Comparison of ENCODE assay signal across 30 cellular contexts in the genomic region with DNA sequence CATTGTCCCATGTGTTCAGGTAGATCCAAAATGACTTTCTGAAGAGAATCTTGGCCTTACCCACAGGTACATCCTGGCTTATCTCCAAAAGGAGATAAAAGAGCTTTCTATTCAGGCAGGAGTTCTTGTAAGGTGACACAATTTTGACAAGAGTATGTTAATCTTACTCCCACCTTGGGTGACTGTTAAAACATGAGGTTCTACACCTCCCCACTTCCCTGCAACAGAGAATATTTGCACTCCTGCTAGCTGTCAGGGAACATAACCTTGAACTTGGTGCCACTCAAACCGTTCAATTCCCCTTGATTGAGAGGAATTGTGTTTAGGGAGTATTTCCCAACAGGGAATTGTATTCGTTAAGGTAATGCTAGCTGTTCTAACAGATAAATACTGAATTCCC.
"Had no signal": no experiment of that assay in that cellular context is flagged by ENCODE, and none has a peak within 500 bp of the region (broad histone marks: within the 10 kb centered on the region; RNA-seq: fewer than 3 reads in every experiment).

No MANE protein-coding gene starts in this region.

- H3K27me3 Mint-ChIP-seq: activated CD4-positive, alpha-beta memory T cell treated with anti-CD3 and anti-CD28 coated beads for 36 hours; activated CD8-positive, alpha-beta memory T cell treated with anti-CD3 and anti-CD28 coated beads, Interleukin-2, amount 10 ng/mL, durations not matched to agents 7 days and 5 days had no signal

- H3K4me3 Mint-ChIP-seq: activated CD4-positive, alpha-beta memory T cell treated with anti-CD3 and anti-CD28 coated beads for 36 hours; activated CD4-positive, alpha-beta T cell treated with anti-CD3 and anti-CD28 coated beads for 36 hours; activated CD4-positive, alpha-beta T cell treated with anti-CD3 and anti-CD28 coated beads, Interleukin-2, amount 10 ng/mL, durations not matched to agents 24 days and 14 days; activated CD8-positive, alpha-beta memory T cell treated with anti-CD3 and anti-CD28 coated beads, Interleukin-2, amount 10 ng/mL, durations not matched to agents 7 days and 5 days; activated CD8-positive, alpha-beta T cell treated with anti-CD3 and anti-CD28 coated beads, Interleukin-2, amount 10 ng/mL, durations not matched to agents 7 days and 5 days; activated naive CD4-positive, alpha-beta T cell treated with anti-CD3 and anti-CD28 coated beads for 36 hours; activated naive CD4-positive, alpha-beta T cell treated with anti-CD3 and anti-CD28 coated beads, Interleukin-2, amount 50 U/mL, for 24 hours; activated naive CD8-positive, alpha-beta T cell treated with anti-CD3 and anti-CD28 coated beads, Interleukin-2, amount 10 ng/mL, durations not matched to agents 7 days and 5 days; activated T-helper 1 cell treated with anti-CD3 and anti-CD28 coated beads, Interleukin-12 subunit alpha, Interleukin-12 subunit beta, Interleukin-2, Interleukin-4 antibody, amounts not matched to agents 30 ng/mL and 10 ng/mL and 1 ng/mL, durations not matched to agents 14 hours and 24 hours and 36 hours; brain had no signal

- H3K4me3 ChIP-seq: ascending aorta, breast epithelium, cardiac muscle cell, colonic mucosa had no signal

- H3K36me3 ChIP-seq: ascending aorta, breast epithelium, cardiac muscle cell, colonic mucosa had no signal

- H3K9me3 Mint-ChIP-seq: activated CD4-positive, alpha-beta memory T cell treated with anti-CD3 and anti-CD28 coated beads for 36 hours; activated CD4-positive, alpha-beta T cell treated with anti-CD3 and anti-CD28 coated beads, Interleukin-2, amount 10 ng/mL, durations not matched to agents 24 days and 14 days; activated naive CD4-positive, alpha-beta T cell treated with anti-CD3 and anti-CD28 coated beads for 36 hours; activated naive CD4-positive, alpha-beta T cell treated with anti-CD3 and anti-CD28 coated beads, Interleukin-2, amount 50 U/mL, for 24 hours; activated naive CD8-positive, alpha-beta T cell treated with anti-CD3 and anti-CD28 coated beads, Interleukin-2, amount 10 ng/mL, durations not matched to agents 7 days and 5 days; activated T-helper 1 cell treated with anti-CD3 and anti-CD28 coated beads, Interleukin-12 subunit alpha, Interleukin-12 subunit beta, Interleukin-2, Interleukin-4 antibody, amounts not matched to agents 30 ng/mL and 10 ng/mL and 1 ng/mL, durations not matched to agents 14 hours and 24 hours and 36 hours; activated T-helper 2 cell treated with anti-CD3 and anti-CD28 coated beads, Interferon-gamma antibody, Interleukin-2, Interleukin-4, amounts not matched to agents 10 μg/mL and 5 μg/mL and 100 μg/mL, durations not matched to agents 14 hours and 24 hours and 36 hours had no signal

- H3K9me3 ChIP-seq: ascending aorta, breast epithelium, colonic mucosa had no signal

- FAIRE-seq: endometrium, endothelial cell of umbilical vein, frontal cortex had no signal

- H3K4me1 ChIP-seq: ascending aorta, breast epithelium, colonic mucosa had no signal

- H3K27me3 ChIP-seq: ascending aorta, breast epithelium, cardiac muscle cell, colonic mucosa had no signal

- H3K4me1 Mint-ChIP-seq: activated CD4-positive, alpha-beta T cell treated with anti-CD3 and anti-CD28 coated beads for 36 hours; activated CD4-positive, alpha-beta T cell treated with anti-CD3 and anti-CD28 coated beads, Interleukin-2, amount 10 ng/mL, durations not matched to agents 24 days and 14 days; activated CD8-positive, alpha-beta memory T cell treated with anti-CD3 and anti-CD28 coated beads, Interleukin-2, amount 10 ng/mL, durations not matched to agents 7 days and 5 days; activated naive CD4-positive, alpha-beta T cell treated with anti-CD3 and anti-CD28 coated beads, Interleukin-2, amount 50 U/mL, for 24 hours; activated naive CD8-positive, alpha-beta T cell treated with anti-CD3 and anti-CD28 coated beads, Interleukin-2, amount 10 ng/mL, durations not matched to agents 7 days and 5 days had no signal

- DNase-seq: activated CD4-positive, alpha-beta memory T cell treated with anti-CD3 and anti-CD28 coated beads for 36 hours; activated CD4-positive, alpha-beta T cell treated with anti-CD3 and anti-CD28 coated beads for 36 hours; activated CD4-positive, alpha-beta T cell treated with anti-CD3 and anti-CD28 coated beads, Interleukin-2, amount 10 ng/mL, durations not matched to agents 24 days and 14 days; activated CD4-positive, CD25-positive, alpha-beta regulatory T cell; activated CD4-positive, CD25-positive, alpha-beta regulatory T cell treated with anti-CD3 and anti-CD28 coated beads, Interleukin-2, amount 50 U/mL, for 72 hours; activated CD8-positive, alpha-beta memory T cell treated with anti-CD3 and anti-CD28 coated beads, Interleukin-2, amount 10 ng/mL, durations not matched to agents 7 days and 5 days; activated CD8-positive, alpha-beta memory T cell treated with anti-CD3 and anti-CD28 coated beads, Interleukin-2, amount 50 U/mL, for 4 hours; activated CD8-positive, alpha-beta T cell treated with anti-CD3 and anti-CD28 coated beads, Interleukin-2, amount 10 ng/mL, durations not matched to agents 7 days and 5 days; activated effector memory CD4-positive, alpha-beta T cell treated with anti-CD3 and anti-CD28 coated beads, Interleukin-2, amount 50 U/mL, for 16 hours; activated naive CD4-positive, alpha-beta T cell treated with anti-CD3 and anti-CD28 coated beads for 36 hours; activated naive CD8-positive, alpha-beta T cell treated with anti-CD3 and anti-CD28 coated beads, Interleukin-2, amount 10 ng/mL, durations not matched to agents 7 days and 5 days; activated T-cell treated with anti-CD3 and anti-CD28 coated beads, Interleukin-2, amount 50 U/mL, for 1 hour; activated T-cell treated with anti-CD3 and anti-CD28 coated beads, Interleukin-2, amount 50 U/mL, for 48 hours; central memory CD4-positive, alpha-beta T cell; cerebellar nuclear complex; colonic mucosa; effector CD8-positive, alpha-beta T cell; foreskin fibroblast; T-helper 2 cell had no signal

- H3K27ac ChIP-seq: ascending aorta, breast epithelium, cardiac muscle cell, colonic mucosa, epithelial cell of prostate had no signal

- H3K27ac Mint-ChIP-seq: activated CD4-positive, alpha-beta memory T cell treated with anti-CD3 and anti-CD28 coated beads for 36 hours; activated CD4-positive, alpha-beta T cell treated with anti-CD3 and anti-CD28 coated beads for 36 hours; activated CD4-positive, alpha-beta T cell treated with anti-CD3 and anti-CD28 coated beads, Interleukin-2, amount 10 ng/mL, durations not matched to agents 24 days and 14 days; activated CD8-positive, alpha-beta memory T cell treated with anti-CD3 and anti-CD28 coated beads, Interleukin-2, amount 10 ng/mL, durations not matched to agents 7 days and 5 days; activated CD8-positive, alpha-beta T cell treated with anti-CD3 and anti-CD28 coated beads, Interleukin-2, amount 10 ng/mL, durations not matched to agents 7 days and 5 days; activated naive CD4-positive, alpha-beta T cell treated with anti-CD3 and anti-CD28 coated beads for 36 hours; activated naive CD4-positive, alpha-beta T cell treated with anti-CD3 and anti-CD28 coated beads, Interleukin-2, amount 50 U/mL, for 24 hours; activated naive CD8-positive, alpha-beta T cell treated with anti-CD3 and anti-CD28 coated beads, Interleukin-2, amount 10 ng/mL, durations not matched to agents 7 days and 5 days; activated T-helper 1 cell treated with anti-CD3 and anti-CD28 coated beads, Interleukin-12 subunit alpha, Interleukin-12 subunit beta, Interleukin-2, Interleukin-4 antibody, amounts not matched to agents 30 ng/mL and 10 ng/mL and 1 ng/mL, durations not matched to agents 14 hours and 24 hours and 36 hours; activated T-helper 2 cell treated with anti-CD3 and anti-CD28 coated beads, Interferon-gamma antibody, Interleukin-2, Interleukin-4, amounts not matched to agents 10 μg/mL and 5 μg/mL and 100 μg/mL, durations not matched to agents 14 hours and 24 hours and 36 hours; brain had no signal

- ATAC-seq: activated CD4-positive, alpha-beta T cell treated with anti-CD3 and anti-CD28 coated beads for 36 hours; activated CD8-positive, alpha-beta memory T cell treated with anti-CD3 and anti-CD28 coated beads, Interleukin-2, amount 10 ng/mL, durations not matched to agents 7 days and 5 days; activated CD8-positive, alpha-beta T cell treated with anti-CD3 and anti-CD28 coated beads, Interleukin-2, amount 10 ng/mL, durations not matched to agents 7 days and 5 days had no signal

- H3K36me3 Mint-ChIP-seq: activated CD4-positive, alpha-beta memory T cell treated with anti-CD3 and anti-CD28 coated beads for 36 hours; activated CD8-positive, alpha-beta memory T cell treated with anti-CD3 and anti-CD28 coated beads, Interleukin-2, amount 10 ng/mL, durations not matched to agents 7 days and 5 days; activated naive CD4-positive, alpha-beta T cell treated with anti-CD3 and anti-CD28 coated beads, Interleukin-2, amount 50 U/mL, for 24 hours; activated naive CD8-positive, alpha-beta T cell treated with anti-CD3 and anti-CD28 coated beads, Interleukin-2, amount 10 ng/mL, durations not matched to agents 7 days and 5 days; brain had no signal
